8 cellular contexts compared by ENCODE assay signal in the genomic region with DNA sequence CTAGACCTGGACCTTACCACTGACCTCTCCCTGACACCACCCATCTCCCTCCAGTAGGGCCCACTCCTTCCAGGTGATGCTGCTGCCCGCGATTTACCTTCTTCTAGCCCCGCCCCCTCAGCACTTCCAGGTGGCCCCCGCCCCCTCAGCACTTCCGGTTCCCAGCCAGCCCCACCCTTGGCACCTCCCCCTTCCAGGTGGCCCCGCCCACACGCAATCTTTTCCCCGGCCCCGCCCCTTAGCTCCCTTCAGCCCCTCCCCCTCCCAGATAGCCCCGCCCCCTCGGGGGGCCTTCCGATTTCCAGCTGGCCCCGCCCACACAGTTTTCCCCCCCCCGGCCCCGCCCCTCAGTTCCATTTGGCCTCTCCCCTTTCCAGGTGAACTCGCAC. TPM values are rescaled to one million over a fixed set of nuclear protein-coding genes. Genes with fewer than 3 reads are reported as not detected.
A peak's percentile ranks its signal among the peaks of the same experiment; 100 is the strongest.
DNase-seq lines count a peak whose midpoint lies in the region; ATAC-seq and TF ChIP-seq lines count a peak whose summit lies in the region.

No MANE protein-coding gene starts in this region.

- peak overlapping the region; percentile 95; the same call in 1 of the 2 replicates for H3K9ac ChIP-seq in HUES48 (ENCODE audit: low read depth, low read length)

- H3K27ac ChIP-seq in HUES48 (ENCODE audit: low read depth, low read length) (peak overlapping the region; percentile 97), esophagus squamous epithelium (peak overlapping the region; percentile 92 to 99 (median 94))

- TF ChIP-seq CTCF in esophagus squamous epithelium (IDR thresholded peaks at IDR 0.05) (no peak), natural killer cell (IDR thresholded peaks at IDR 0.05) (no peak)

- no peaks in the 10 kb centered on the region for H3K27me3 ChIP-seq in HUES48 (ENCODE audit: control insufficient read depth, insufficient read depth, low read length)
- no peaks in the 10 kb centered on the region for H3K27me3 ChIP-seq in esophagus squamous epithelium

- peaks cover 2% of the 10 kb centered on the region for H3K36me3 Mint-ChIP-seq in natural killer cell

- intact Hi-C loops in esophagus squamous epithelium (cut with DNase I) (no loop called here), natural killer cell (cut with micrococcal nuclease) (no loop called here)

- no peaks in the 10 kb centered on the region for H3K27me3 Mint-ChIP-seq in natural killer cell (ENCODE audit: low read depth in 2 of 2)

- H3K9me3 ChIP-seq in HUES48 (ENCODE audit: control insufficient read depth, insufficient read depth, low read length) (no peaks in the 10 kb centered on the region), esophagus squamous epithelium (no peaks in the 10 kb centered on the region)

- peak overlapping the region; percentile 92 for H3K4me3 Mint-ChIP-seq in natural killer cell

- peak; percentile 67 to 87 (median 73) for ATAC-seq in natural killer cell

- H3K4me3 ChIP-seq in HUES48 (ENCODE audit: low read depth, low read length) (peak overlapping the region; percentile 98), esophagus squamous epithelium (peak overlapping the region; percentile 71 to 93 (median 89))

- DNase-seq in NK-92 treated with Interleukin-12 subunit alpha and Interleukin-12 subunit beta, amount 100 ng/mL, for 24 hours (lab: John Stamatoyannopoulos, UW), result peak; percentile 87
- no peak for DNase-seq in NK-92 (lab: John Stamatoyannopoulos, UW; ENCODE audit: unreplicated experiment)
- DNase-seq in OCI-M1 (lab: John Stamatoyannopoulos, UW), result peak; percentile 86
- DNase-seq in activated T-cell treated with anti-CD3 and anti-CD28 coated beads, Interleukin-2, amount 50 U/mL, for 48 hours, result peak; percentile 92 to 93
- peak; percentile 69 for DNase-seq in esophagus squamous epithelium (lab: John Stamatoyannopoulos, UW)
- DNase-seq in natural killer cell, result peak; percentile 88
- DNase-seq in stimulated activated naive CD4-positive, alpha-beta T cell (lab: John Stamatoyannopoulos, UW), result peak; percentile 82 to 97 (median 92)

- TF ChIP-seq POLR2A in esophagus squamous epithelium (IDR thresholded peaks at IDR 0.05), result no peak

- 3 to 4% methylated on average over 5 to 7 of the region's 16 CpGs for WGBS in esophagus squamous epithelium, 2 donors

- H3K4me1 Mint-ChIP-seq in natural killer cell, result peaks cover 18 to 36% of the 10 kb centered on the region in 2 donors

- H3K36me3 ChIP-seq in HUES48 (ENCODE audit: control insufficient read depth, insufficient read depth, low read length) (peaks cover 23% of the 10 kb centered on the region), esophagus squamous epithelium (peaks cover 0 to 34% (median 6%) of the 10 kb centered on the region in 3 donors)

- peak overlapping the region; percentile 91 to 98 for H3K27ac Mint-ChIP-seq in natural killer cell

- no peaks in the 10 kb centered on the region for H3K9me3 Mint-ChIP-seq in natural killer cell

- H3K4me1 ChIP-seq in HUES48 (ENCODE audit: control insufficient read depth, insufficient read depth, low read length) (peaks cover 5% of the 10 kb centered on the region; the same call in 1 of the 2 replicates), esophagus squamous epithelium (peaks cover 3 to 31% (median 6%) of the 10 kb centered on the region in 3 donors)

RNA-seq across cellular contexts. Expression of gene LIG1, which starts 0.6 kb away (rescaled TPM):
- total RNA-seq in esophagus squamous epithelium (10 to 100 TPM; 25.7 to 44.3 (median 31.1) TPM), natural killer cell (10 to 100 TPM; 45.4 to 65.2 (median 57.2) TPM)

RNA-seq across cellular contexts. Expression of gene ZSWIM9, which starts 0.9 kb away (rescaled TPM):
- 1 to 10 TPM; 2.0 to 4.7 (median 2.7) TPM for total RNA-seq in esophagus squamous epithelium
- total RNA-seq in natural killer cell, result 1 to 10 TPM; 4.0 to 7.0 (median 5.4) TPM

RNA-seq across cellular contexts. Expression of gene PLA2G4C, which starts 59.0 kb away (rescaled TPM):
- total RNA-seq in esophagus squamous epithelium, result 1 to 10 TPM in 2 of 4 donors, under 1 TPM in 1, not detected in 1; 0.61 to 4.0 (median 1.3) TPM
- 1 to 10 TPM in 2 of 3 donors, under 1 TPM in 1; 0.86 to 5.1 (median 4.6) TPM for total RNA-seq in natural killer cell
